ENCODE assay signal across 15 cellular contexts in genomic region chr1:196423612-196424011, GRCh38.
"Had no signal": no experiment of that assay in that cellular context is flagged by ENCODE, and none has a peak within 500 bp of the region (broad histone marks: within the 10 kb centered on the region; RNA-seq: fewer than 3 reads in every experiment).

No MANE protein-coding gene starts in this region.

- H3K4me1 ChIP-seq: foreskin keratinocyte had no signal

- H3K9ac ChIP-seq: SK-N-SH had no signal

- H3K4me2 ChIP-seq: SK-N-SH had no signal

- H3K9me3 ChIP-seq: SK-N-SH had no signal

- H3K27ac ChIP-seq: foreskin keratinocyte had no signal

- FAIRE-seq: small intestine had no signal

- ATAC-seq: activated CD8-positive, alpha-beta T cell treated with anti-CD3 and anti-CD28 coated beads, Interleukin-2, amount 10 ng/mL, durations not matched to agents 7 days and 5 days; foreskin keratinocyte; left lobe of liver; stimulated activated effector memory CD8-positive, alpha-beta T cell treated with anti-CD3 and anti-CD28 coated beads, Interleukin-12 subunit alpha, Interleukin-12 subunit beta, amount 100 ng/mL, for 72 hours; WTC11 had no signal

- H3K9me2 ChIP-seq: SK-N-SH had no signal

- DNase-seq: activated CD4-positive, alpha-beta T cell treated with anti-CD3 and anti-CD28 coated beads for 48 hours; activated CD8-positive, alpha-beta memory T cell treated with anti-CD3 and anti-CD28 coated beads, Interleukin-2, amount 50 U/mL, for 48 hours; activated CD8-positive, alpha-beta T cell treated with anti-CD3 and anti-CD28 coated beads, Interleukin-2, amount 10 ng/mL, durations not matched to agents 7 days and 5 days; activated naive CD4-positive, alpha-beta T cell; dermis blood vessel endothelial cell; foreskin keratinocyte; mesenchymal stem cell; nephron progenitor cell; SK-N-SH; small intestine; T-helper 1 cell; trophoblast cell had no signal

- H3K27me3 ChIP-seq: foreskin keratinocyte had no signal
